8 cellular contexts compared by ENCODE assay signal in the genomic region with DNA sequence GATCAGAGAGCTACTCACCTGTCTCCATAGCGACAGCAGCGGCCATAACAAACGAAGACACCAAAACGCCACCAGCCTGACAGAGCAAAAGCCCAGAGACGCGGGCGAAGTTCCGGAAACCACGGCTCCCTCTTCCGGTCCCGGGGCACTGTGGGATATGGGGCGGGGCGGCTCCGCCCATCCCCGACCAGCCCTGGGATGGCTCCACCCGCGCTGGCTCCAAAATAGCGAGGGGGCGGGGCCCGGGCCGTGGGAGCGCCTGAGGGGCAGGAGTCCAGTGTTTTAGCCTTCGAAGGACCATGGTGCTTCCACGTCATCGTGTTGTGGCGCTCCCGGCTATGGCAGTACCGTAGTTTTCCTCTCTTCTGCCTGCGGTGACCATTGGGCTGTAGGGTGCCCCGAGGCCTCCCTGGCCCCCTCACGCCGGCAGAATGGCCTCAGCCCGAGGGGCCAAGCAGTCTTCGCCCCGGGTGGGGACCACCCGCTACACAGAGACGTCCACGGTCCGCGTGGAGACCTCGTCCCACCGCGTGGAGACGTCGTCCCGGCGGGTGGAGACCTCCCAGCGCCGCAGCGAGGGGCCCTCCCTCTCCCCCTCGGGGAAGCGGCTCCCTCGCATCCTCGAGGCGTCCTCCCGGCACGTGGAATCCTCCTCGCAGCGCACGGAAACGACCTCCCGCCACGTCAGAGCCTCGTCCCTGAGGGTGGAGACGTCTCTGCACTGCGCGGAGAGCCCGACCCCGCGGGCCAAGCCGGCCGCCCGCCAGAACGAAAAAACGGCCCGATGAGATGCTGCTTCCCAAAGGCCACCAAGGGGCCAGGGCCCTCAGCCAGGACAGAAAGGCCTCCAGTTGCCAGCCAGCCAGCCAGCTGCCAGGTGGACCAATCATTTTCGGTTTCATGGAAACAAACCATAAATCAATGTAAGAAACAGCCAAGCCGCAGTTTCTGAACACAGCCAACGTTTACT. TPM values are rescaled to one million over a fixed set of nuclear protein-coding genes. Genes with fewer than 3 reads are reported as not detected.
DNase-seq lines count a peak whose midpoint lies in the region; ATAC-seq and TF ChIP-seq lines count a peak whose summit lies in the region.

A gene (plus strand): TSS at position 280 of the 970 bp plus-strand sequence. CDS start 152 bp downstream, at position 432.
A gene (minus strand): TSS at position 123 of the 970 bp plus-strand sequence. CDS start 77 bp downstream, at position 46.

- POLR2A ChIA-PET in BJ (lab: Charles Lee): no interaction called here

- ATAC-seq in GM19328 (IDR thresholded peaks at IDR 0.05; ENCODE audit: unreplicated experiment) (peak; percentile 94), HG03520 (IDR thresholded peaks at IDR 0.05; ENCODE audit: unreplicated experiment) (peak; percentile 85), left lobe of liver (peak; percentile 94)

- TF ChIP-seq CTCF in BJ (IDR thresholded peaks at IDR 0.05; ENCODE audit: insufficient read depth, low read depth, low read length): no peak

- DNase-seq in BJ (ENCODE audit: low read depth) (peak; percentile 43), NCI-H69 (lab: John Stamatoyannopoulos, UW) (peak; percentile 90), dedifferentiated amniotic fluid mesenchymal stem cell (ENCODE audit: extremely low spot score) (peak; percentile 94), left lobe of liver (ENCODE audit: low spot score) (peak; percentile 99)
- DNase-seq in activated CD4-positive, alpha-beta T cell treated with anti-CD3 and anti-CD28 coated beads, Interleukin-2, amount 50 U/mL, for 1 hour: peak; percentile 92
- DNase-seq in stimulated activated CD4-positive, alpha-beta T cell treated with anti-CD3 and anti-CD28 coated beads, Interleukin-2, amount 100 ng/mL, for 24 hours: peak; percentile 96 to 97

- H3K27me3 ChIP-seq in BJ (ENCODE audit: control insufficient read depth, insufficient read depth, low read length): peaks cover 9% of the 10 kb centered on the region

- CTCF ChIA-PET in BJ (lab: Yijun Ruan, JAX): interaction anchor here (1.1 kb wide), 1 partner anchor 15 kb away, joined by 3 read pairs; no protein-coding TSS in a partner anchor

- peak within 1 kb of the TSS; percentile 98 for H3K4me3 ChIP-seq in BJ (ENCODE audit: low read depth, low read length)

- H3K36me3 ChIP-seq in BJ (ENCODE audit: control insufficient read depth, insufficient read depth, low read length): peaks cover 2% of the 10 kb centered on the region

RNA-seq across cellular contexts. Expression of the first gene that starts in this region (rescaled TPM):
- polyA plus RNA-seq in BJ (2011; rRNA removed): 2.4 and 2.7 TPM in 2 replicates
- polyA minus RNA-seq in BJ (2011; rRNA and poly(A)+ RNA removed): 1.0 and 1.1 TPM in 2 replicates
- 1.9 TPM for total RNA-seq in left lobe of liver

RNA-seq across cellular contexts. Expression of the second gene that starts in this region (rescaled TPM):
- 6.9 and 21.4 TPM in 2 replicates for polyA plus RNA-seq in BJ (2011; rRNA removed)
- 3.8 and 4.3 TPM in 2 replicates for polyA minus RNA-seq in BJ (2011; rRNA and poly(A)+ RNA removed)
- 6.5 TPM for total RNA-seq in left lobe of liver

Comparison
In these comparisons a context has a peak if more than half of its experiments do, and no peak if none do; other contexts are left out.
1. Peak in every context shown above with its lines: DNase-seq, ATAC-seq and H3K4me3 ChIP-seq.
2. DNase-seq: peak in every context shown above with its lines; median percentile 99 in left lobe of liver; 96 in stimulated activated CD4-positive, alpha-beta T cell treated with anti-CD3 and anti-CD28 coated beads, Interleukin-2, amount 100 ng/mL, for 24 hours; 94 in dedifferentiated amniotic fluid mesenchymal stem cell; 92 in activated CD4-positive, alpha-beta T cell treated with anti-CD3 and anti-CD28 coated beads, Interleukin-2, amount 50 U/mL, for 1 hour; 90 in NCI-H69; 43 in BJ.